In genomic region chr5:139681466-139681865, GRCh38 we compare ENCODE assay signal across 18 cellular contexts.
"Had no signal": no experiment of that assay in that cellular context is flagged by ENCODE, and none has a peak within 500 bp of the region (broad histone marks: within the 10 kb centered on the region; RNA-seq: fewer than 3 reads in every experiment).

No MANE protein-coding gene starts in this region.

- H3K4me3 ChIP-seq: gastroesophageal sphincter, lung, right atrium auricular region, skin epidermis, transverse colon, uterus had no signal

- H3K36me3 ChIP-seq: uterus had no signal

- H3K27me3 ChIP-seq: gastroesophageal sphincter, right atrium auricular region, transverse colon, uterus had no signal

- H3K27ac ChIP-seq: right atrium auricular region, skin epidermis, uterus had no signal

- DNase-seq: activated CD4-positive, alpha-beta T cell treated with anti-CD3 and anti-CD28 coated beads, Interleukin-2, amount 10 ng/mL, durations not matched to agents 24 days and 14 days; activated CD4-positive, CD25-positive, alpha-beta regulatory T cell; activated CD8-positive, alpha-beta memory T cell treated with anti-CD3 and anti-CD28 coated beads, Interleukin-2, amount 50 U/mL, for 4 hours; activated naive CD4-positive, alpha-beta T cell treated with anti-CD3 and anti-CD28 coated beads for 36 hours; activated T-cell treated with anti-CD3 and anti-CD28 coated beads, Interleukin-2, amount 50 U/mL, for 4 hours; cortex of kidney; effector CD4-positive, alpha-beta T cell; left colon; stimulated activated CD4-positive, alpha-beta T cell treated with anti-CD3 and anti-CD28 coated beads, Interleukin-15, amount 100 ng/mL, for 24 hours; stimulated activated CD4-positive, alpha-beta T cell treated with anti-CD3 and anti-CD28 coated beads, Interleukin-4, amount 100 ng/mL, for 1 hour; T-helper 1 cell; T1000; transverse colon; uterus had no signal

- H3K9me3 ChIP-seq: gastroesophageal sphincter, right atrium auricular region, transverse colon, uterus had no signal

- ATAC-seq: activated T-cell treated with anti-CD3 and anti-CD28 coated beads, Interleukin-2, amount 50 U/mL, for 4 hours; gastroesophageal sphincter; left colon had no signal
